9 cellular contexts compared by ENCODE assay signal in the genomic region with DNA sequence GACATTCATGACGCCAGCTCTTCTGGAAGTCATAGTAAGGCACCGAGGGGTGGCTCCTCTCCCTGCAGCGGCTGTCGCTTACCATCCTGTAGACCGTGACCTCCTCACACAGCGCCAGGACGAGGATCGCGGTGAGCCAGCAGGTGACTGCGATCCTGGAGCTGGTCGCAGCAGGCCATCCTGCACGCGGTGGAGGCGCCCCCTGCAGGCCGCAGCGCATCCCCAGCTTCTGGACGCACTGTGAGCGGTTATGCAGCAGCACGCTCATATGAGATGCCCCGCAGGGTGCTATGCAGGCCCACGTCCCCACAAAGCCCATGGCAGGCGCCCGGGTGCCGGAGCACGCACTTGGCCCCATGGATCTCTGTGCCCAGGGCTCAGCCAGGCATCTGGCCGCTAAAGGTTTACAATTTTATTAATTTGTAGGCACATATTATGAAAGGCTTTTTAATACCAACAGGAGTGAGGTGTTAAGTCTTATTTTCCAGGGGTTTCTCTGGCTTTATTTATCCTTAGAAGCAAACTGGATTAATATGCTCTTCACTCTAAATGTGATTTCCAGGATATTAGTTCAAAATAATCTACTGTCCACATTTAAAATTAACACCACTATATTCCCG. TPM values are rescaled to one million over a fixed set of nuclear protein-coding genes. Genes with fewer than 3 reads are reported as not detected.
DNase-seq lines count a peak whose midpoint lies in the region; ATAC-seq, FAIRE-seq and TF ChIP-seq lines count a peak whose summit lies in the region.
"Had no signal": no experiment of that assay in that cellular context is flagged by ENCODE, and none has a peak within 500 bp of the region (broad histone marks: within the 10 kb centered on the region; RNA-seq: fewer than 3 reads in every experiment).

No MANE protein-coding gene starts in this region.

- intact Hi-C loops in body of pancreas (cut with DNase I): no loop called here

- no peaks in the 10 kb centered on the region for H3K4me1 ChIP-seq in body of pancreas

- no peak for TF ChIP-seq POLR2A in body of pancreas (IDR thresholded peaks at IDR 0.05)

- H3K27me3 ChIP-seq in SU-DHL-6 (ENCODE audit: low read length) (no peaks in the 10 kb centered on the region), body of pancreas (no peaks in the 10 kb centered on the region)

- H3K79me2 ChIP-seq in SU-DHL-6 (ENCODE audit: insufficient read depth, low read length): no peaks in the 10 kb centered on the region

- H3K4me2 ChIP-seq in SU-DHL-6 (ENCODE audit: low read depth, low read length, poor library complexity, severe bottlenecking): no peak overlapping the region

- TF ChIP-seq CTCF in D721Med (IDR thresholded peaks at IDR 0.05; ENCODE audit: insufficient read depth, missing control alignments): peak; percentile 17
- peak; percentile 31 for TF ChIP-seq CTCF in SU-DHL-6 (IDR thresholded peaks at IDR 0.05; ENCODE audit: insufficient read depth, low read length, poor library complexity, severe bottlenecking)
- TF ChIP-seq CTCF in body of pancreas (IDR thresholded peaks at IDR 0.05): peak; percentile 23 to 47 (median 37)

- H4K20me1 ChIP-seq in SU-DHL-6 (ENCODE audit: low read depth, low read length): no peaks in the 10 kb centered on the region

- H3K9me2 ChIP-seq in SU-DHL-6 (replicated peaks; ENCODE audit: insufficient read depth, low read length): no peaks in the 10 kb centered on the region

- H3F3A ChIP-seq in SU-DHL-6 (ENCODE audit: insufficient read depth): no peaks in the 10 kb centered on the region

- WGBS in body of pancreas, 2 donors: 52 to 81% methylated on average over 6 to 20 of the region's 27 CpGs

- no peaks in the 10 kb centered on the region for H3K36me3 ChIP-seq in SU-DHL-6 (ENCODE audit: low read length)
- no peaks in the 10 kb centered on the region for H3K36me3 ChIP-seq in body of pancreas (replicated peaks in 1 of 2; ENCODE audit: insufficient read depth in 1 of 2, low read depth in 2 of 2)

- H3K27ac ChIP-seq in SU-DHL-6 (ENCODE audit: low read depth, low read length) (no peak overlapping the region), body of pancreas (no peak overlapping the region)

- no peak overlapping the region for H3K4me3 ChIP-seq in SU-DHL-6 (ENCODE audit: insufficient read depth, low read length, poor library complexity, severe bottlenecking)
- no peak overlapping the region for H3K4me3 ChIP-seq in body of pancreas

- peak; percentile 52 for ATAC-seq in body of pancreas
- peak; percentile 31 for ATAC-seq in left lobe of liver
- ATAC-seq in stimulated activated naive CD8-positive, alpha-beta T cell treated with anti-CD3 and anti-CD28 coated beads, Interleukin-15, Interleukin-2, amounts not matched to agents 100 U/mL and 50 U/mL, for 24 hours: peak; percentile 49
- ATAC-seq in GM19397 (IDR thresholded peaks at IDR 0.05; ENCODE audit: unreplicated experiment): no peak
- no peak for ATAC-seq in HG03025 (IDR thresholded peaks at IDR 0.05; ENCODE audit: low FRiP score, unreplicated experiment)

- no peak for FAIRE-seq in D721Med (lab: Jason Lieb, UNC)
- FAIRE-seq: colon had no signal

- H3K9ac ChIP-seq in SU-DHL-6 (ENCODE audit: low read length): no peak overlapping the region

- DNase-seq in D721Med (ENCODE audit: insufficient read length, low spot score): no peak
- DNase-seq in body of pancreas: peak; percentile 41 to 63 (median 47)
- no peak for DNase-seq in left lobe of liver (ENCODE audit: low spot score)
- peak; percentile 55 for DNase-seq in stimulated activated naive CD8-positive, alpha-beta T cell treated with anti-CD3 and anti-CD28 coated beads, Interleukin-15, Interleukin-2, amounts not matched to agents 100 U/mL and 50 U/mL, for 24 hours
- DNase-seq in amniotic stem cell (lab: John Stamatoyannopoulos, UW): no peak

- no peak overlapping the region for H2AFZ ChIP-seq in SU-DHL-6 (ENCODE audit: low read depth, low read length, severe bottlenecking)

- H3K9me3 ChIP-seq in SU-DHL-6 (ENCODE audit: insufficient read depth, low read length) (no peaks in the 10 kb centered on the region), body of pancreas (no peaks in the 10 kb centered on the region)

RNA-seq across cellular contexts. Expression of a gene that starts 35.6 kb away (rescaled TPM):
- total RNA-seq in body of pancreas: 10 to 100 TPM; 37.1 to 72.5 TPM
- total RNA-seq in left lobe of liver: 11.2 TPM

RNA-seq across cellular contexts. Expression of a gene that starts 45.1 kb away (rescaled TPM):
- total RNA-seq in body of pancreas (10 to 100 TPM; 10.6 to 16.8 TPM), left lobe of liver (4.0 TPM)

Comparison
In these comparisons a context has a peak if more than half of its experiments do, and no peak if none do; other contexts are left out.
1. DNase-seq: peak in body of pancreas (4 of 4) and stimulated activated naive CD8-positive, alpha-beta T cell treated with anti-CD3 and anti-CD28 coated beads, Interleukin-15, Interleukin-2, amounts not matched to agents 100 U/mL and 50 U/mL, for 24 hours (single experiment); none in D721Med (single experiment), left lobe of liver (single experiment) and amniotic stem cell (single experiment).
2. ATAC-seq: peak in body of pancreas (single experiment), left lobe of liver (single experiment) and stimulated activated naive CD8-positive, alpha-beta T cell treated with anti-CD3 and anti-CD28 coated beads, Interleukin-15, Interleukin-2, amounts not matched to agents 100 U/mL and 50 U/mL, for 24 hours (single experiment); none in GM19397 (single experiment) and HG03025 (single experiment).
3. Peak in every context shown above with its lines, with median percentiles within 50 percentile points of each other: CTCF ChIP-seq.